ENCODE assay signal across 22 cellular contexts in genomic region chr6:31328355-31328960, GRCh38.
"Had no signal": no experiment of that assay in that cellular context is flagged by ENCODE, and none has a peak within 500 bp of the region (broad histone marks: within the 10 kb centered on the region; RNA-seq: fewer than 3 reads in every experiment).

No MANE protein-coding gene starts in this region.

- H3K79me2 ChIP-seq: hepatocyte had no signal

- H3K27ac Mint-ChIP-seq: activated naive CD8-positive, alpha-beta T cell; naive B cell had no signal

- H3K4me3 ChIP-seq: adrenal gland, ascending aorta, colonic mucosa, hepatocyte, left lung, lung, right lobe of liver, skin epidermis, upper lobe of left lung had no signal

- H3K4me3 Mint-ChIP-seq: activated naive CD8-positive, alpha-beta T cell; neural crest cell had no signal

- H2AFZ ChIP-seq: hepatocyte had no signal

- H3K4me2 ChIP-seq: hepatocyte had no signal

- ATAC-seq: left lung, right lobe of liver had no signal

- DNase-seq: activated CD4-positive, alpha-beta T cell treated with anti-CD3 and anti-CD28 coated beads, Interleukin-2, amount 50 U/mL, for 4 hours; activated effector memory CD4-positive, alpha-beta T cell treated with Interleukin-2 at 50 U/mL for 16 hours; activated T-cell treated with anti-CD3 and anti-CD28 coated beads, Interleukin-2, amount 50 U/mL, for 48 hours; adrenal gland; colonic mucosa; glutamatergic neuron; kidney glomerular epithelial cell; left lung; naive B cell; occipital lobe; right lobe of liver; stimulated activated CD4-positive, alpha-beta T cell treated with anti-CD3 and anti-CD28 coated beads, Interleukin-15, amount 100 ng/mL, for 24 hours; stimulated activated naive CD4-positive, alpha-beta T cell; T-helper 1 cell; T-helper 9 cell; upper lobe of left lung had no signal

- H3K27me3 ChIP-seq: adrenal gland, ascending aorta, colonic mucosa, hepatocyte, left lung, right lobe of liver, upper lobe of left lung had no signal

- H3K4me1 Mint-ChIP-seq: naive B cell, neural crest cell had no signal

- H3K27ac ChIP-seq: adrenal gland, ascending aorta, colonic mucosa, hepatocyte, left lung, right lobe of liver, skin epidermis, upper lobe of left lung had no signal

- H3K36me3 ChIP-seq: adrenal gland, ascending aorta, colonic mucosa, left lung, right lobe of liver, upper lobe of left lung had no signal

- H3K9me3 ChIP-seq: adrenal gland, ascending aorta, colonic mucosa, right lobe of liver, upper lobe of left lung had no signal

- H3K4me1 ChIP-seq: adrenal gland, ascending aorta, colonic mucosa, left lung, right lobe of liver, upper lobe of left lung had no signal
